8 cellular contexts compared by ENCODE assay signal in the genomic region with DNA sequence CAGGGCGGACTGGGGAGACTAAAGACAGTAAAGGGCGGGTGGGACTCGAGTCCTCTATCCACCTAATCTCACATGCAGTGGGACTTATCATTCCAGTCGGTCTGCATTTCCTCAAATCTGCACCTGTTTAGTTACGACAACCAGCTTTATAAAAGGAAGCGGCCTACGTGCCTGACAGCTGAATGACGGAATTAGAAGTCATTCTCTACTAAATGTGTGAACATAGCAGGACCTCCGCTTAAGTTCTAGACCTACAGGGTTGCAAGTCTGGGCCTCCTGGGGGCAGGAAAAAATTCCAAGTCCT.
DNase-seq lines count a peak whose midpoint lies in the region; ATAC-seq and TF ChIP-seq lines count a peak whose summit lies in the region.

No MANE protein-coding gene starts in this region.

- no peak for DNase-seq in stimulated activated naive CD8-positive, alpha-beta T cell treated with anti-CD3 and anti-CD28 coated beads, Interleukin-15, Interleukin-2, amounts not matched to agents 100 U/mL and 50 U/mL, for 24 hours
- DNase-seq in coronary artery (ENCODE audit: low spot score) = no peak
- DNase-seq in aorta = no peak
- DNase-seq in AG20443 (ENCODE audit: low spot score) = no peak
- no peak for DNase-seq in HT-29 (ENCODE audit: low spot score)

- no peak for TF ChIP-seq CTCF in coronary artery (IDR thresholded peaks at IDR 0.05)

- no peaks in the 10 kb centered on the region for H3K27me3 ChIP-seq in mucosa of rectum (ENCODE audit: control insufficient read depth in 2 of 2, insufficient read depth in 2 of 2, low read length in 2 of 2)
- H3K27me3 ChIP-seq in aorta (ENCODE audit: control insufficient read depth in 1 of 2, insufficient read depth in 2 of 2, low read length in 1 of 2) = no peaks in the 10 kb centered on the region

- no peaks in the 10 kb centered on the region for H3K9me3 Mint-ChIP-seq in stimulated activated naive CD8-positive, alpha-beta T cell treated with anti-CD3 and anti-CD28 coated beads, Interleukin-15, Interleukin-2, amounts not matched to agents 100 ng/mL and 50 ng/mL, for 24 hours

- H3K27ac ChIP-seq in coronary artery = peak overlapping the region; percentile 77 to 82
- peak overlapping the region; percentile 92 to 97 for H3K27ac ChIP-seq in mucosa of rectum (ENCODE audit: low read depth in 2 of 2, low read length in 2 of 2)
- peak overlapping the region in 1 of 2 donors; percentile 20 for H3K27ac ChIP-seq in aorta (ENCODE audit: low read depth in 1 of 2, low read length in 2 of 2)

- H3K9me3 ChIP-seq in mucosa of rectum (ENCODE audit: control insufficient read depth in 2 of 2, low read length in 2 of 2) (no peaks in the 10 kb centered on the region), aorta (ENCODE audit: control insufficient read depth, low read length) (no peaks in the 10 kb centered on the region)

- H3K36me3 ChIP-seq in mucosa of rectum (ENCODE audit: control insufficient read depth in 2 of 2, insufficient read depth in 2 of 2, low read length in 2 of 2) (no peaks in the 10 kb centered on the region), aorta (ENCODE audit: control insufficient read depth in 1 of 2, insufficient read depth in 2 of 2, low read length in 1 of 2) (no peaks in the 10 kb centered on the region)

- WGBS in aorta, 2 donors = 60 to 62% methylated on average over 9 of the region's 9 CpGs

- H3K27me3 Mint-ChIP-seq in stimulated activated naive CD8-positive, alpha-beta T cell treated with anti-CD3 and anti-CD28 coated beads, Interleukin-15, Interleukin-2, amounts not matched to agents 100 ng/mL and 50 ng/mL, for 24 hours = peaks cover 32% of the 10 kb centered on the region

- H3K27ac Mint-ChIP-seq in stimulated activated naive CD8-positive, alpha-beta T cell treated with anti-CD3 and anti-CD28 coated beads, Interleukin-15, Interleukin-2, amounts not matched to agents 100 ng/mL and 50 ng/mL, for 24 hours = peak overlapping the region; percentile 89

- H3K4me1 ChIP-seq in mucosa of rectum (ENCODE audit: control insufficient read depth in 2 of 2, insufficient read depth in 2 of 2, low read length in 2 of 2) = peaks cover 11 to 15% of the 10 kb centered on the region in 2 donors
- H3K4me1 ChIP-seq in aorta (ENCODE audit: control insufficient read depth in 1 of 2, insufficient read depth in 2 of 2, low read length in 2 of 2) = peaks cover 0 to 4% of the 10 kb centered on the region in 2 donors

- peak overlapping the region; percentile 82 for H3K4me3 Mint-ChIP-seq in stimulated activated naive CD8-positive, alpha-beta T cell treated with anti-CD3 and anti-CD28 coated beads, Interleukin-15, Interleukin-2, amounts not matched to agents 100 ng/mL and 50 ng/mL, for 24 hours

- peak overlapping the region; percentile 74 for H3K4me3 ChIP-seq in coronary artery
- H3K4me3 ChIP-seq in mucosa of rectum (ENCODE audit: low read length in 2 of 2) = peak overlapping the region; percentile 73 to 74
- peak overlapping the region; percentile 11 to 38 for H3K4me3 ChIP-seq in aorta (ENCODE audit: low read length in 2 of 2)

- no peak for ATAC-seq in stimulated activated naive CD8-positive, alpha-beta T cell treated with anti-CD3 and anti-CD28 coated beads, Interleukin-15, Interleukin-2, amounts not matched to agents 100 U/mL and 50 U/mL, for 24 hours
- no peak for ATAC-seq in aorta (ENCODE audit: low FRiP score)
- no peak for ATAC-seq in activated CD4-positive, CD25-positive, alpha-beta regulatory T cell treated with anti-CD3 and anti-CD28 coated beads, Interleukin-2, amount 50 U/mL, for 24 hours

- H3K4me1 Mint-ChIP-seq in stimulated activated naive CD8-positive, alpha-beta T cell treated with anti-CD3 and anti-CD28 coated beads, Interleukin-15, Interleukin-2, amounts not matched to agents 100 ng/mL and 50 ng/mL, for 24 hours (ENCODE audit: low read depth) = peaks cover 13% of the 10 kb centered on the region

- no peaks in the 10 kb centered on the region for H3K36me3 Mint-ChIP-seq in stimulated activated naive CD8-positive, alpha-beta T cell treated with anti-CD3 and anti-CD28 coated beads, Interleukin-15, Interleukin-2, amounts not matched to agents 100 ng/mL and 50 ng/mL, for 24 hours (ENCODE audit: low read depth)

- intact Hi-C loops in aorta (cut with DNase I) = loop anchor here (5.0 kb wide), 2 partner anchors 73 to 108 kb away; partner anchors contain the start of gene EGLN3 (in 1 of the 2)

- peak overlapping the region; percentile 80 to 95 for H3K9ac ChIP-seq in mucosa of rectum (ENCODE audit: low read depth in 1 of 2, low read length in 2 of 2)
